Comparison of ENCODE assay signal across 8 cellular contexts in the genomic region with DNA sequence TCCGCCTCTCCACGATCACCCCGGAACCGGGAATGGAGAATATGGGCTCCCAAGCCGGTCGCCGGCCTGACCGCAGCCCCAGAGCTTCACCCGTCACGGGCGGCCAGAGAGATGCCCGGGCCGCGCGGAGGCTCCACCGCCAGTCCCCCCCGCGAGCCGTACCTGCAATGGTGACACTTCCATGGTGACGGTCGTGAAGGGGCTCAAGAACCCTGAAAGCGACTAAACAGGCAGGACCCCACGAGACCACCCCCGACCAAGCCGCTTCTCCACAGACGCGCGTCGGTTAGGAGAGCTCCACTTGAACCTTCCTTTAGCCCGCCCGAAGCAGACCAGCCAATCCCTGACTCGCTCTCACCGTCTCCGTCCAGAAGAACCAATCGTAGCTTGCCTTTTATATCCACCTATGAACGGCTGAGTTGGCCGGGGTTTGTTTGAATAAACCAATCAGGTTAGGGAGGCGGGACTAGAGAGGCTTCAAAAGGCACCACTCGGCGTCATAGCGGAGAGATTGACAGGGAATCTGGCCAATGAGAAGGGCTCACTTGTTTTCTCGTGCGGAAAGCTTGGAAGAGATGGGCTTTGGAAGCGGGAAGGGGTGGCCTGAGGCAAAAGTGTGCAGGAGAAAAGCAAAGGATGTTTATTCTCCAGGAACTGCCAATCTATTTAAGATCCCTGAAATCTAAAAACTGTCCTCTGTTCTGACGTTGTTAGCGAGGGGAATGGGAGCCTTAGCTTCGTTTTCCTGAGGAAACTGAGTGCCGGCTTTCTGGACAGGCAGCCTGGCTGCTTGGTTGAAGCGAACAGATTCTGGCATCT. TPM values are rescaled to one million over a fixed set of nuclear protein-coding genes. Genes with fewer than 3 reads are reported as not detected.
A peak's percentile ranks its signal among the peaks of the same experiment; 100 is the strongest.
DNase-seq lines count a peak whose midpoint lies in the region; ATAC-seq, FAIRE-seq and TF ChIP-seq lines count a peak whose summit lies in the region.

A gene with protein sequence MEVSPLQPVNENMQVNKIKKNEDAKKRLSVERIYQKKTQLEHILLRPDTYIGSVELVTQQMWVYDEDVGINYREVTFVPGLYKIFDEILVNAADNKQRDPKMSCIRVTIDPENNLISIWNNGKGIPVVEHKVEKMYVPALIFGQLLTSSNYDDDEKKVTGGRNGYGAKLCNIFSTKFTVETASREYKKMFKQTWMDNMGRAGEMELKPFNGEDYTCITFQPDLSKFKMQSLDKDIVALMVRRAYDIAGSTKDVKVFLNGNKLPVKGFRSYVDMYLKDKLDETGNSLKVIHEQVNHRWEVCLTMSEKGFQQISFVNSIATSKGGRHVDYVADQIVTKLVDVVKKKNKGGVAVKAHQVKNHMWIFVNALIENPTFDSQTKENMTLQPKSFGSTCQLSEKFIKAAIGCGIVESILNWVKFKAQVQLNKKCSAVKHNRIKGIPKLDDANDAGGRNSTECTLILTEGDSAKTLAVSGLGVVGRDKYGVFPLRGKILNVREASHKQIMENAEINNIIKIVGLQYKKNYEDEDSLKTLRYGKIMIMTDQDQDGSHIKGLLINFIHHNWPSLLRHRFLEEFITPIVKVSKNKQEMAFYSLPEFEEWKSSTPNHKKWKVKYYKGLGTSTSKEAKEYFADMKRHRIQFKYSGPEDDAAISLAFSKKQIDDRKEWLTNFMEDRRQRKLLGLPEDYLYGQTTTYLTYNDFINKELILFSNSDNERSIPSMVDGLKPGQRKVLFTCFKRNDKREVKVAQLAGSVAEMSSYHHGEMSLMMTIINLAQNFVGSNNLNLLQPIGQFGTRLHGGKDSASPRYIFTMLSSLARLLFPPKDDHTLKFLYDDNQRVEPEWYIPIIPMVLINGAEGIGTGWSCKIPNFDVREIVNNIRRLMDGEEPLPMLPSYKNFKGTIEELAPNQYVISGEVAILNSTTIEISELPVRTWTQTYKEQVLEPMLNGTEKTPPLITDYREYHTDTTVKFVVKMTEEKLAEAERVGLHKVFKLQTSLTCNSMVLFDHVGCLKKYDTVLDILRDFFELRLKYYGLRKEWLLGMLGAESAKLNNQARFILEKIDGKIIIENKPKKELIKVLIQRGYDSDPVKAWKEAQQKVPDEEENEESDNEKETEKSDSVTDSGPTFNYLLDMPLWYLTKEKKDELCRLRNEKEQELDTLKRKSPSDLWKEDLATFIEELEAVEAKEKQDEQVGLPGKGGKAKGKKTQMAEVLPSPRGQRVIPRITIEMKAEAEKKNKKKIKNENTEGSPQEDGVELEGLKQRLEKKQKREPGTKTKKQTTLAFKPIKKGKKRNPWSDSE (N-terminal part only) (minus strand): TSS at position 288 of the 819 bp plus-strand sequence. CDS start 105 bp downstream, at position 183.

- H3K9me3 ChIP-seq in pancreas = no peaks in the 10 kb centered on the region
- no peaks in the 10 kb centered on the region for H3K9me3 ChIP-seq in tibial artery

- intact Hi-C loops in Right ventricle myocardium superior (cut with DNase I) = no loop called here
- intact Hi-C loops in pancreas (cut with DNase I) = loop anchor here in 2 of 3 donors (10.0 kb wide), 2 partner anchors 53 to 113 kb away; a partner anchor contains a TSS
- intact Hi-C loops in tibial artery (cut with DNase I; ENCODE audit: low total_unique reads) = loop anchor here (5.0 kb wide), 1 partner anchor 61 kb away; no protein-coding TSS in a partner anchor

- H3K4me3 ChIP-seq in pancreas (peak within 1 kb of the TSS; percentile 27 to 54 (median 39)), tibial artery (peak within 1 kb of the TSS; percentile 52 to 63)

- 0% methylated on average over 47 to 49 of the region's 49 CpGs for WGBS in pancreas, 2 donors

- POLR2A ChIA-PET in activated naive CD8-positive, alpha-beta T cell treated with anti-CD3 and anti-CD28 coated beads, Interleukin-2, amount 10 ng/mL, durations not matched to agents 7 days and 5 days (lab: Charles Lee) = interaction anchor here (0.6 to 3.7 kb wide), 41 partner anchors 9 to 349 kb away, joined by 3 to 48 read pairs (median 4); a partner anchor contains a TSS

- H3K27me3 ChIP-seq in pancreas (no peaks in the 10 kb centered on the region), tibial artery (peaks cover 0 to 5% of the 10 kb centered on the region in 2 donors)

- H3K4me1 ChIP-seq in pancreas (peaks cover 0 to 11% (median 0%) of the 10 kb centered on the region in 3 donors), tibial artery (peaks cover 0 to 13% (median 11%) of the 10 kb centered on the region in 4 donors)

- H3K27ac ChIP-seq in pancreas (peak within 1 kb of the TSS in 2 of 4 donors; percentile 13 to 33), tibial artery (peak within 1 kb of the TSS; percentile 59 to 70)

- peaks cover 33% of the 10 kb centered on the region for H3K4me1 Mint-ChIP-seq in activated naive CD8-positive, alpha-beta T cell treated with anti-CD3 and anti-CD28 coated beads, Interleukin-2, amount 10 ng/mL, durations not matched to agents 7 days and 5 days

- peaks cover 24% of the 10 kb centered on the region for H3K36me3 Mint-ChIP-seq in activated naive CD8-positive, alpha-beta T cell treated with anti-CD3 and anti-CD28 coated beads, Interleukin-2, amount 10 ng/mL, durations not matched to agents 7 days and 5 days

- ATAC-seq in HG02798 (IDR thresholded peaks at IDR 0.05; ENCODE audit: poor library complexity, unreplicated experiment) = peak; percentile 99
- ATAC-seq in activated naive CD8-positive, alpha-beta T cell treated with anti-CD3 and anti-CD28 coated beads, Interleukin-2, amount 10 ng/mL, durations not matched to agents 7 days and 5 days (ENCODE audit: low read depth) = peak; percentile 96
- ATAC-seq in Right ventricle myocardium superior (ENCODE audit: poor library complexity) = peak; percentile 100
- peak; percentile 99 for ATAC-seq in pancreas

- peak; percentile 95 for FAIRE-seq in GM12891 (lab: Jason Lieb, UNC)
- peak; percentile 96 for FAIRE-seq in pancreas (lab: Jason Lieb, UNC)

- H3K4me3 Mint-ChIP-seq in activated naive CD8-positive, alpha-beta T cell treated with anti-CD3 and anti-CD28 coated beads, Interleukin-2, amount 10 ng/mL, durations not matched to agents 7 days and 5 days = peak within 1 kb of the TSS; percentile 99

- peak; percentile 78 for TF ChIP-seq POLR2A in GM12891 (IDR thresholded peaks at IDR 0.05; ENCODE audit: low read depth, low read length)

- peak within 1 kb of the TSS; percentile 97 for H3K27ac Mint-ChIP-seq in activated naive CD8-positive, alpha-beta T cell treated with anti-CD3 and anti-CD28 coated beads, Interleukin-2, amount 10 ng/mL, durations not matched to agents 7 days and 5 days

- peak; percentile 97 for DNase-seq in GM12891 (ENCODE audit: insufficient read length, low spot score)
- peak; percentile 99 for DNase-seq in NCI-H1417 treated with DMSO at 0.1 percent for 48 hours (lab: John Stamatoyannopoulos, UW)
- DNase-seq in SW 1271 (lab: John Stamatoyannopoulos, UW) = peak; percentile 99 to 100
- peak; percentile 95 for DNase-seq in activated naive CD8-positive, alpha-beta T cell treated with anti-CD3 and anti-CD28 coated beads, Interleukin-2, amount 10 ng/mL, durations not matched to agents 7 days and 5 days
- peak; percentile 92 for DNase-seq in Right ventricle myocardium superior
- peak; percentile 84 to 99 (median 95) for DNase-seq in pancreas
- peak; percentile 98 to 99 for DNase-seq in tibial artery

- no peaks in the 10 kb centered on the region for H3K9me3 Mint-ChIP-seq in activated naive CD8-positive, alpha-beta T cell treated with anti-CD3 and anti-CD28 coated beads, Interleukin-2, amount 10 ng/mL, durations not matched to agents 7 days and 5 days

- TF ChIP-seq CTCF in pancreas (IDR thresholded peaks at IDR 0.05) = no peak
- peak in 1 of 2 experiments; percentile 24 for TF ChIP-seq CTCF in tibial artery (IDR thresholded peaks at IDR 0.05)

- H3K36me3 ChIP-seq in pancreas (no peaks in the 10 kb centered on the region), tibial artery (no peaks in the 10 kb centered on the region)

- H3K27me3 Mint-ChIP-seq in activated naive CD8-positive, alpha-beta T cell treated with anti-CD3 and anti-CD28 coated beads, Interleukin-2, amount 10 ng/mL, durations not matched to agents 7 days and 5 days = no peaks in the 10 kb centered on the region

TF ChIP-seq in GM12891, 5 proteins besides CTCF, POLR2A, EP300 and RAD21:
- TF ChIP-seq TAF1 (IDR thresholded peaks at IDR 0.05; ENCODE audit: low read depth, low read length) (no peak), POLR2AphosphoS5 (IDR thresholded peaks at IDR 0.05; ENCODE audit: low read depth, low read length) (peak; percentile 73), SPI1 (IDR thresholded peaks at IDR 0.05; ENCODE audit: low read depth, low read length) (no peak), POU2F2 (IDR thresholded peaks at IDR 0.05; ENCODE audit: low read depth, low read length) (no peak), PAX5 (IDR thresholded peaks at IDR 0.05; ENCODE audit: insufficient read depth, low read length, severe bottlenecking) (no peak)

RNA-seq across cellular contexts. Expression of the gene that starts here (rescaled TPM):
- polyA plus RNA-seq in GM12891 (2012; ENCODE audit: low read depth, missing spikeins) = 65.4 TPM
- 100 to 1,000 TPM; 313 to 314 TPM for total RNA-seq in activated naive CD8-positive, alpha-beta T cell treated with anti-CD3 and anti-CD28 coated beads, Interleukin-2, amount 10 ng/mL, durations not matched to agents 7 days and 5 days
- total RNA-seq in Right ventricle myocardium superior = 2.9 TPM
- total RNA-seq in pancreas = 1 to 10 TPM in 3 of 6 donors, under 1 TPM in 3; 0.19 to 4.4 (median 1.2) TPM
- under 1 TPM; 0.42 to 0.76 TPM for polyA plus RNA-seq in pancreas

Comparison
In these comparisons a context has a peak if more than half of its experiments do, and no peak if none do; other contexts are left out.
1. RNA of the gene that starts here (total RNA-seq): 313 to 314 TPM in activated naive CD8-positive, alpha-beta T cell treated with anti-CD3 and anti-CD28 coated beads, Interleukin-2, amount 10 ng/mL, durations not matched to agents 7 days and 5 days; 2.9 TPM in Right ventricle myocardium superior (single experiment) and 0.19 to 4.4 TPM in pancreas; every median in the first group is over 10 times any median in the second.
2. Peak in every context shown above with its lines, with median percentiles within 50 percentile points of each other: DNase-seq and ATAC-seq.